In genomic region chr5:119280380-119280779, GRCh38 we compare ENCODE assay signal across 27 cellular contexts.
DNase-seq lines count a peak whose midpoint lies in the region; ATAC-seq and TF ChIP-seq lines count a peak whose summit lies in the region.
"Had no signal": no experiment of that assay in that cellular context is flagged by ENCODE, and none has a peak within 500 bp of the region (broad histone marks: within the 10 kb centered on the region; RNA-seq: fewer than 3 reads in every experiment).

No MANE protein-coding gene starts in this region.

- H3K27me3 Mint-ChIP-seq in activated CD4-positive, alpha-beta T cell treated with anti-CD3 and anti-CD28 coated beads, Interleukin-2, amount 10 ng/mL, durations not matched to agents 24 days and 14 days: no peaks in the 10 kb centered on the region
- H3K27me3 Mint-ChIP-seq in activated CD4-positive, alpha-beta T cell treated with anti-CD3 and anti-CD28 coated beads, Interleukin-2, amount 10 ng/mL, durations not matched to agents 7 days and 5 days: no peaks in the 10 kb centered on the region
- peaks cover 0 to 4% of the 10 kb centered on the region in 2 donors for H3K27me3 Mint-ChIP-seq in CD8-positive, alpha-beta memory T cell
- H3K27me3 Mint-ChIP-seq in activated CD8-positive, alpha-beta T cell treated with anti-CD3 and anti-CD28 coated beads for 36 hours: no peaks in the 10 kb centered on the region
- H3K27me3 Mint-ChIP-seq in naive B cell (no peaks in the 10 kb centered on the region), type B pancreatic cell (no peaks in the 10 kb centered on the region)

- H3K9me3 Mint-ChIP-seq in activated CD4-positive, alpha-beta T cell treated with anti-CD3 and anti-CD28 coated beads, Interleukin-2, amount 10 ng/mL, durations not matched to agents 24 days and 14 days: no peaks in the 10 kb centered on the region
- no peaks in the 10 kb centered on the region for H3K9me3 Mint-ChIP-seq in activated CD4-positive, alpha-beta T cell treated with anti-CD3 and anti-CD28 coated beads, Interleukin-2, amount 10 ng/mL, durations not matched to agents 7 days and 5 days
- H3K9me3 Mint-ChIP-seq in CD8-positive, alpha-beta memory T cell: peaks cover 0 to 3% (median 2%) of the 10 kb centered on the region in 5 donors
- no peaks in the 10 kb centered on the region for H3K9me3 Mint-ChIP-seq in activated CD8-positive, alpha-beta T cell treated with anti-CD3 and anti-CD28 coated beads for 36 hours
- H3K9me3 Mint-ChIP-seq in naive B cell (no peaks in the 10 kb centered on the region), type B pancreatic cell (no peaks in the 10 kb centered on the region)
- H3K9me3 Mint-ChIP-seq: neural progenitor cell had no signal

- H3K27me3 ChIP-seq in CD8-positive, alpha-beta memory T cell (ENCODE audit: insufficient read depth, low read length, poor library complexity, severe bottlenecking): no peaks in the 10 kb centered on the region
- H3K27me3 ChIP-seq: BLaER1 treated with 17β-estradiol and CSF1 and Interleukin-3, amounts not matched to agents 10 nM and 100 nM; body of pancreas; hepatocyte; neural progenitor cell; testis; vagina had no signal

- CTCF ChIA-PET in activated CD4-positive, alpha-beta T cell treated with anti-CD3 and anti-CD28 coated beads, Interleukin-2, amount 10 ng/mL, durations not matched to agents 7 days and 5 days (lab: Charles Lee): interaction anchor here (1.7 kb wide), 1 partner anchor 10 kb away, joined by 3 read pairs; no protein-coding TSS in a partner anchor
- CTCF ChIA-PET in CD8-positive, alpha-beta memory T cell (lab: Charles Lee): no interaction called here
- CTCF ChIA-PET in activated CD8-positive, alpha-beta T cell treated with anti-CD3 and anti-CD28 coated beads for 36 hours (lab: Charles Lee): interaction anchor here (0.9 to 2.2 kb wide), 4 partner anchors 12 to 292 kb away, joined by 5 to 6 read pairs (median 6); partner anchors contain the start of gene DTWD2

- H3K27ac ChIP-seq in CD8-positive, alpha-beta memory T cell (ENCODE audit: low read depth, low read length): no peak overlapping the region
- H3K27ac ChIP-seq: BLaER1 treated with 17β-estradiol and CSF1 and Interleukin-3, amounts not matched to agents 10 nM and 100 nM; body of pancreas; hepatocyte; neural progenitor cell; testis; vagina had no signal

- H3K4me3 Mint-ChIP-seq in activated CD4-positive, alpha-beta T cell treated with anti-CD3 and anti-CD28 coated beads, Interleukin-2, amount 10 ng/mL, durations not matched to agents 24 days and 14 days: peak overlapping the region; percentile 31
- H3K4me3 Mint-ChIP-seq in activated CD4-positive, alpha-beta T cell treated with anti-CD3 and anti-CD28 coated beads, Interleukin-2, amount 10 ng/mL, durations not matched to agents 7 days and 5 days: no peak overlapping the region
- peak overlapping the region; percentile 24 to 58 (median 48) for H3K4me3 Mint-ChIP-seq in CD8-positive, alpha-beta memory T cell
- H3K4me3 Mint-ChIP-seq in activated CD8-positive, alpha-beta T cell treated with anti-CD3 and anti-CD28 coated beads for 36 hours: peak overlapping the region; percentile 37
- H3K4me3 Mint-ChIP-seq in naive B cell: peak overlapping the region in 4 of 8 donors; percentile 8 to 45 (median 25)
- no peak overlapping the region for H3K4me3 Mint-ChIP-seq in type B pancreatic cell
- H3K4me3 Mint-ChIP-seq: neural progenitor cell had no signal

- H3K4me1 Mint-ChIP-seq in activated CD4-positive, alpha-beta T cell treated with anti-CD3 and anti-CD28 coated beads, Interleukin-2, amount 10 ng/mL, durations not matched to agents 24 days and 14 days: peaks cover 88% of the 10 kb centered on the region
- H3K4me1 Mint-ChIP-seq in activated CD4-positive, alpha-beta T cell treated with anti-CD3 and anti-CD28 coated beads, Interleukin-2, amount 10 ng/mL, durations not matched to agents 7 days and 5 days: peaks cover 96% of the 10 kb centered on the region
- peaks cover 92 to 100% (median 100%) of the 10 kb centered on the region in 3 donors for H3K4me1 Mint-ChIP-seq in CD8-positive, alpha-beta memory T cell
- peaks cover 96% of the 10 kb centered on the region for H3K4me1 Mint-ChIP-seq in activated CD8-positive, alpha-beta T cell treated with anti-CD3 and anti-CD28 coated beads for 36 hours (ENCODE audit: low read depth)
- peaks cover 80 to 95% (median 95%) of the 10 kb centered on the region in 3 donors for H3K4me1 Mint-ChIP-seq in naive B cell
- no peaks in the 10 kb centered on the region for H3K4me1 Mint-ChIP-seq in type B pancreatic cell (ENCODE audit: unreplicated experiment)

- TF ChIP-seq CTCF in activated CD8-positive, alpha-beta T cell treated with anti-CD3 and anti-CD28 coated beads for 36 hours (IDR thresholded peaks at IDR 0.05): no peak
- TF ChIP-seq CTCF in type B pancreatic cell (conservative IDR thresholded peaks at IDR 0.05): no peak

- H3K27ac Mint-ChIP-seq in activated CD4-positive, alpha-beta T cell treated with anti-CD3 and anti-CD28 coated beads, Interleukin-2, amount 10 ng/mL, durations not matched to agents 24 days and 14 days: peak overlapping the region; percentile 39
- no peak overlapping the region for H3K27ac Mint-ChIP-seq in activated CD4-positive, alpha-beta T cell treated with anti-CD3 and anti-CD28 coated beads, Interleukin-2, amount 10 ng/mL, durations not matched to agents 7 days and 5 days
- H3K27ac Mint-ChIP-seq in CD8-positive, alpha-beta memory T cell: peak overlapping the region; percentile 61 to 96 (median 86)
- peak overlapping the region; percentile 86 for H3K27ac Mint-ChIP-seq in activated CD8-positive, alpha-beta T cell treated with anti-CD3 and anti-CD28 coated beads for 36 hours
- H3K27ac Mint-ChIP-seq in naive B cell (peak overlapping the region in 5 of 6 donors; percentile 5 to 91 (median 59)), type B pancreatic cell (no peak overlapping the region)
- H3K27ac Mint-ChIP-seq: neural progenitor cell had no signal

- peaks cover 98% of the 10 kb centered on the region for H3K4me1 ChIP-seq in CD8-positive, alpha-beta memory T cell (ENCODE audit: insufficient read depth, low read length)
- H3K4me1 ChIP-seq: neural progenitor cell, testis had no signal

- H3K36me3 Mint-ChIP-seq in activated CD4-positive, alpha-beta T cell treated with anti-CD3 and anti-CD28 coated beads, Interleukin-2, amount 10 ng/mL, durations not matched to agents 24 days and 14 days (ENCODE audit: low read depth): peaks cover 47% of the 10 kb centered on the region
- H3K36me3 Mint-ChIP-seq in activated CD4-positive, alpha-beta T cell treated with anti-CD3 and anti-CD28 coated beads, Interleukin-2, amount 10 ng/mL, durations not matched to agents 7 days and 5 days (ENCODE audit: low read depth): peaks cover 84% of the 10 kb centered on the region
- peaks cover 4 to 36% (median 23%) of the 10 kb centered on the region in 3 donors for H3K36me3 Mint-ChIP-seq in CD8-positive, alpha-beta memory T cell
- H3K36me3 Mint-ChIP-seq in activated CD8-positive, alpha-beta T cell treated with anti-CD3 and anti-CD28 coated beads for 36 hours (ENCODE audit: low read depth): peaks cover 70% of the 10 kb centered on the region
- H3K36me3 Mint-ChIP-seq in naive B cell (peaks cover 9% of the 10 kb centered on the region in 2 donors), type B pancreatic cell (no peaks in the 10 kb centered on the region)
- H3K36me3 Mint-ChIP-seq: neural progenitor cell had no signal

- DNase-seq in activated CD4-positive, alpha-beta T cell treated with anti-CD3 and anti-CD28 coated beads, Interleukin-2, amount 10 ng/mL, durations not matched to agents 24 days and 14 days: no peak
- DNase-seq in activated CD4-positive, alpha-beta T cell treated with anti-CD3 and anti-CD28 coated beads, Interleukin-2, amount 10 ng/mL, durations not matched to agents 7 days and 5 days: no peak
- no peak for DNase-seq in CD8-positive, alpha-beta memory T cell
- DNase-seq in activated CD8-positive, alpha-beta T cell treated with anti-CD3 and anti-CD28 coated beads for 36 hours: no peak
- DNase-seq in naive B cell (no peak), NCI-H1105 treated with DMSO at 0.1 percent for 48 hours (lab: John Stamatoyannopoulos, UW) (no peak), type B pancreatic cell (ENCODE audit: extremely low spot score, unreplicated experiment) (no peak)
- DNase-seq: ACHN; activated CD8-positive, alpha-beta memory T cell treated with anti-CD3 and anti-CD28 coated beads, Interleukin-2, amount 50 U/mL, for 4 hours; body of pancreas; DMS153; effector CD8-positive, alpha-beta T cell; GDM1; HCEC 1CT; IMR-90; left ventricle myocardium superior; midbrain; NCI-H1417; NCI-H2107; NCI-H510A; testis had no signal

- no peaks in the 10 kb centered on the region for H3K9me3 ChIP-seq in CD8-positive, alpha-beta memory T cell (ENCODE audit: low read length)
- H3K9me3 ChIP-seq: body of pancreas, testis, vagina had no signal

- intact Hi-C loops in activated CD4-positive, alpha-beta T cell treated with anti-CD3 and anti-CD28 coated beads, Interleukin-2, amount 10 ng/mL, durations not matched to agents 24 days and 14 days (cut with micrococcal nuclease): no loop called here
- intact Hi-C loops in activated CD8-positive, alpha-beta T cell treated with anti-CD3 and anti-CD28 coated beads for 36 hours (cut with micrococcal nuclease): no loop called here

- no peak for ATAC-seq in activated CD8-positive, alpha-beta T cell treated with anti-CD3 and anti-CD28 coated beads for 36 hours
- ATAC-seq in naive B cell (ENCODE audit: low read depth in 2 of 2): no peak
- no peak for ATAC-seq in GM18517 (IDR thresholded peaks at IDR 0.05; ENCODE audit: unreplicated experiment)
- ATAC-seq: body of pancreas, esophagus mucosa, left ventricle myocardium superior had no signal

- H3K36me3 ChIP-seq in CD8-positive, alpha-beta memory T cell (ENCODE audit: insufficient read depth, low read length): peaks cover 3% of the 10 kb centered on the region
- H3K36me3 ChIP-seq: neural progenitor cell, vagina had no signal

- H3K4me3 ChIP-seq in CD8-positive, alpha-beta memory T cell (ENCODE audit: low read length): peak overlapping the region; percentile 25
- H3K4me3 ChIP-seq: BLaER1 treated with 17β-estradiol and CSF1 and Interleukin-3, amounts not matched to agents 10 nM and 100 nM; body of pancreas; hepatocyte; neural progenitor cell; testis; vagina had no signal

- POLR2A ChIA-PET in activated CD4-positive, alpha-beta T cell treated with anti-CD3 and anti-CD28 coated beads, Interleukin-2, amount 10 ng/mL, durations not matched to agents 7 days and 5 days (lab: Charles Lee): no interaction called here
- POLR2A ChIA-PET in CD8-positive, alpha-beta memory T cell (lab: Charles Lee): no interaction called here
- POLR2A ChIA-PET in activated CD8-positive, alpha-beta T cell treated with anti-CD3 and anti-CD28 coated beads for 36 hours (lab: Charles Lee): no interaction called here

Comparison
In these comparisons a context has a peak if more than half of its experiments do, and no peak if none do; other contexts are left out.
1. H3K27ac Mint-ChIP-seq: peak in activated CD4-positive, alpha-beta T cell treated with anti-CD3 and anti-CD28 coated beads, Interleukin-2, amount 10 ng/mL, durations not matched to agents 24 days and 14 days (single experiment), CD8-positive, alpha-beta memory T cell (8 of 8), activated CD8-positive, alpha-beta T cell treated with anti-CD3 and anti-CD28 coated beads for 36 hours (single experiment) and naive B cell (5 of 6); none in activated CD4-positive, alpha-beta T cell treated with anti-CD3 and anti-CD28 coated beads, Interleukin-2, amount 10 ng/mL, durations not matched to agents 7 days and 5 days (single experiment) and type B pancreatic cell (single experiment).
2. H3K4me3 Mint-ChIP-seq: peak in activated CD4-positive, alpha-beta T cell treated with anti-CD3 and anti-CD28 coated beads, Interleukin-2, amount 10 ng/mL, durations not matched to agents 24 days and 14 days (single experiment), CD8-positive, alpha-beta memory T cell (7 of 7) and activated CD8-positive, alpha-beta T cell treated with anti-CD3 and anti-CD28 coated beads for 36 hours (single experiment); none in activated CD4-positive, alpha-beta T cell treated with anti-CD3 and anti-CD28 coated beads, Interleukin-2, amount 10 ng/mL, durations not matched to agents 7 days and 5 days (single experiment) and type B pancreatic cell (single experiment).